Comparison of ENCODE assay signal across 24 cellular contexts in genomic region chr21:33256019-33256418, GRCh38.
DNase-seq lines count a peak whose midpoint lies in the region; ATAC-seq lines count a peak whose summit lies in the region.
"Had no signal": no experiment of that assay in that cellular context is flagged by ENCODE, and none has a peak within 500 bp of the region (broad histone marks: within the 10 kb centered on the region; RNA-seq: fewer than 3 reads in every experiment).

No MANE protein-coding gene starts in this region.

- H3K27me3 ChIP-seq in effector memory CD4-positive, alpha-beta T cell (replicated peaks; ENCODE audit: control insufficient read depth, insufficient read depth, low read length, poor library complexity, severe bottlenecking): no peaks in the 10 kb centered on the region
- H3K27me3 ChIP-seq: dorsolateral prefrontal cortex, heart left ventricle, Peyer's patch, SJSA1 had no signal

- H3K4me3 ChIP-seq in effector memory CD4-positive, alpha-beta T cell (ENCODE audit: insufficient read depth, low read depth, low read length, poor library complexity, severe bottlenecking): no peak overlapping the region
- H3K4me3 ChIP-seq: dorsolateral prefrontal cortex, heart left ventricle, Peyer's patch, SJSA1, thoracic aorta had no signal

- H3K27ac ChIP-seq in effector memory CD4-positive, alpha-beta T cell (ENCODE audit: insufficient read depth, low read length, poor library complexity, severe bottlenecking): peak overlapping the region; percentile 40
- H3K27ac ChIP-seq: 22Rv1, epithelial cell of prostate, heart left ventricle, Peyer's patch, SJSA1, thoracic aorta, VCaP had no signal

- peak; percentile 65 to 75 for ATAC-seq in activated CD4-positive, CD25-positive, alpha-beta regulatory T cell treated with anti-CD3 and anti-CD28 coated beads, Interleukin-2, amount 50 U/mL, for 24 hours
- ATAC-seq in GM19328 (IDR thresholded peaks at IDR 0.05; ENCODE audit: unreplicated experiment): no peak
- ATAC-seq: heart left ventricle had no signal

- no peak for DNase-seq in activated CD4-positive, CD25-positive, alpha-beta regulatory T cell treated with anti-CD3 and anti-CD28 coated beads, Interleukin-2, amount 50 U/mL, for 72 hours
- peak; percentile 24 for DNase-seq in stimulated activated CD4-positive, alpha-beta T cell treated with anti-CD3 and anti-CD28 coated beads, Interleukin-2, amount 100 ng/mL, for 4 hours (ENCODE audit: low read depth)
- DNase-seq in stimulated activated CD4-positive, alpha-beta T cell treated with anti-CD3 and anti-CD28 coated beads, Interleukin-4, amount 100 ng/mL, for 1 hour: no peak
- DNase-seq in effector memory CD4-positive, alpha-beta T cell: no peak
- DNase-seq in NCI-H226 (no peak), anterior cingulate cortex (lab: John Stamatoyannopoulos, UW) (no peak)
- DNase-seq: activated CD8-positive, alpha-beta memory T cell treated with anti-CD3 and anti-CD28 coated beads for 24 hours; amygdala; COR-L47; dorsolateral prefrontal cortex; HCEC 1CT; heart left ventricle; mesendoderm; NCI-H1436; NCI-H510A treated with DMSO at 0.1 percent for 48 hours; Peyer's patch; retina had no signal

- peaks cover 70% of the 10 kb centered on the region for H3K36me3 ChIP-seq in effector memory CD4-positive, alpha-beta T cell (ENCODE audit: control insufficient read depth, insufficient read depth, low read length)

- H3K9me3 ChIP-seq in effector memory CD4-positive, alpha-beta T cell (ENCODE audit: control insufficient read depth, low read length): no peaks in the 10 kb centered on the region
- H3K9me3 ChIP-seq: Peyer's patch, SJSA1, thoracic aorta had no signal

- peaks cover 8% of the 10 kb centered on the region for H3K4me1 ChIP-seq in effector memory CD4-positive, alpha-beta T cell (ENCODE audit: control insufficient read depth, insufficient read depth, low read length, poor library complexity, severe bottlenecking)
